ENCODE assay signal across 1 cellular context in genomic region chr2:215833531-215834162, GRCh38.
TF ChIP-seq lines count a peak whose summit lies in the region.

No MANE protein-coding gene starts in this region.

TF ChIP-seq in HepG2, 621 proteins besides CTCF, POLR2A, EP300 and RAD21 (continued from another document and continues in another):
- TF ChIP-seq, protein P1, sequence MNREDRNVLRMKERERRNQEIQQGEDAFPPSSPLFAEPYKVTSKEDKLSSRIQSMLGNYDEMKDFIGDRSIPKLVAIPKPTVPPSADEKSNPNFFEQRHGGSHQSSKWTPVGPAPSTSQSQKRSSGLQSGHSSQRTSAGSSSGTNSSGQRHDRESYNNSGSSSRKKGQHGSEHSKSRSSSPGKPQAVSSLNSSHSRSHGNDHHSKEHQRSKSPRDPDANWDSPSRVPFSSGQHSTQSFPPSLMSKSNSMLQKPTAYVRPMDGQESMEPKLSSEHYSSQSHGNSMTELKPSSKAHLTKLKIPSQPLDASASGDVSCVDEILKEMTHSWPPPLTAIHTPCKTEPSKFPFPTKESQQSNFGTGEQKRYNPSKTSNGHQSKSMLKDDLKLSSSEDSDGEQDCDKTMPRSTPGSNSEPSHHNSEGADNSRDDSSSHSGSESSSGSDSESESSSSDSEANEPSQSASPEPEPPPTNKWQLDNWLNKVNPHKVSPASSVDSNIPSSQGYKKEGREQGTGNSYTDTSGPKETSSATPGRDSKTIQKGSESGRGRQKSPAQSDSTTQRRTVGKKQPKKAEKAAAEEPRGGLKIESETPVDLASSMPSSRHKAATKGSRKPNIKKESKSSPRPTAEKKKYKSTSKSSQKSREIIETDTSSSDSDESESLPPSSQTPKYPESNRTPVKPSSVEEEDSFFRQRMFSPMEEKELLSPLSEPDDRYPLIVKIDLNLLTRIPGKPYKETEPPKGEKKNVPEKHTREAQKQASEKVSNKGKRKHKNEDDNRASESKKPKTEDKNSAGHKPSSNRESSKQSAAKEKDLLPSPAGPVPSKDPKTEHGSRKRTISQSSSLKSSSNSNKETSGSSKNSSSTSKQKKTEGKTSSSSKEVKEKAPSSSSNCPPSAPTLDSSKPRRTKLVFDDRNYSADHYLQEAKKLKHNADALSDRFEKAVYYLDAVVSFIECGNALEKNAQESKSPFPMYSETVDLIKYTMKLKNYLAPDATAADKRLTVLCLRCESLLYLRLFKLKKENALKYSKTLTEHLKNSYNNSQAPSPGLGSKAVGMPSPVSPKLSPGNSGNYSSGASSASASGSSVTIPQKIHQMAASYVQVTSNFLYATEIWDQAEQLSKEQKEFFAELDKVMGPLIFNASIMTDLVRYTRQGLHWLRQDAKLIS (CRISPR knock-in tag; IDR thresholded peaks at IDR 0.05) = peak; percentile 70; the same call in 1 of the 2 replicates
- TF ChIP-seq ZNF441 (CRISPR knock-in tag; IDR thresholded peaks at IDR 0.05; ENCODE audit: borderline replicate concordance) (no peak; the same call in 1 of the 2 replicates), MZF1 (CRISPR knock-in tag; IDR thresholded peaks at IDR 0.05; ENCODE audit: borderline replicate concordance) (no peak), NONO (IDR thresholded peaks at IDR 0.05) (no peak), NONO (CRISPR knock-in tag; conservative IDR thresholded peaks at IDR 0.05) (peak; percentile 67; the same call in 1 of the 2 replicates), MEIS1 (CRISPR knock-in tag; IDR thresholded peaks at IDR 0.05; ENCODE audit: borderline replicate concordance) (0 out of 2 replicates have a peak, but pooled peaks have one; percentile 50), ZNF12 (CRISPR knock-in tag; IDR thresholded peaks at IDR 0.05) (no peak), SALL1 (CRISPR knock-in tag; IDR thresholded peaks at IDR 0.05) (peak; percentile 93; the same call in 1 of the 2 replicates), PCBP2 (optimal IDR thresholded peaks at IDR 0.05; ENCODE audit: low read depth, low read length, poor library complexity, severe bottlenecking) (no peak), MLLT10 (CRISPR knock-in tag; IDR thresholded peaks at IDR 0.05) (no peak), ZNF775 (CRISPR knock-in tag; IDR thresholded peaks at IDR 0.05; ENCODE audit: borderline replicate concordance) (no peak), RBFOX2 (IDR thresholded peaks at IDR 0.05; ENCODE audit: low read depth, low read length) (peak; percentile 65), ZNF558 (CRISPR knock-in tag; IDR thresholded peaks at IDR 0.05; ENCODE audit: borderline replicate concordance) (no peak), TAF1 (CRISPR knock-in tag; IDR thresholded peaks at IDR 0.05) (no peak; the same call in 1 of the 2 replicates), ESRRA (CRISPR knock-in tag; IDR thresholded peaks at IDR 0.05; ENCODE audit: low read depth) (0 out of 2 replicates have a peak, but pooled peaks have one; percentile 29), ISL2 (CRISPR knock-in tag; IDR thresholded peaks at IDR 0.05) (peak; percentile 97), EEA1 (CRISPR knock-in tag; IDR thresholded peaks at IDR 0.05; ENCODE audit: borderline replicate concordance) (no peak), XRCC5 (optimal IDR thresholded peaks at IDR 0.05; ENCODE audit: low read length) (no peak), SOX6 (IDR thresholded peaks at IDR 0.05) (no peak), SOX6 (CRISPR knock-in tag; IDR thresholded peaks at IDR 0.05) (peak; percentile 99), KAT8 (CRISPR knock-in tag; IDR thresholded peaks at IDR 0.05) (peak; percentile 88), RCOR2 (CRISPR knock-in tag; IDR thresholded peaks at IDR 0.05) (peak; percentile 95), YEATS2 (CRISPR knock-in tag; IDR thresholded peaks at IDR 0.05; ENCODE audit: borderline replicate concordance) (peak; percentile 74; the same call in 1 of the 2 replicates), ETV5 (CRISPR knock-in tag; IDR thresholded peaks at IDR 0.05; ENCODE audit: borderline replicate concordance) (peak; percentile 86; the same call in 1 of the 2 replicates), ZNF777 (CRISPR knock-in tag; IDR thresholded peaks at IDR 0.05) (no peak), ZNF138 (CRISPR knock-in tag; IDR thresholded peaks at IDR 0.05; ENCODE audit: low read depth) (no peak), POLR2G (IDR thresholded peaks at IDR 0.05; ENCODE audit: low read depth, low read length) (peak; percentile 69), ZNF850 (CRISPR knock-in tag; conservative IDR thresholded peaks at IDR 0.05) (no peak), NBN (conservative IDR thresholded peaks at IDR 0.05) (no peak), ZNF264 (CRISPR knock-in tag; IDR thresholded peaks at IDR 0.05) (peak; percentile 60; the same call in 1 of the 2 replicates), ZFYVE20 (CRISPR knock-in tag; IDR thresholded peaks at IDR 0.05; ENCODE audit: borderline replicate concordance, low read depth) (no peak), ZMYM4 (CRISPR knock-in tag; IDR thresholded peaks at IDR 0.05) (peak; percentile 93), MED8 (CRISPR knock-in tag; IDR thresholded peaks at IDR 0.05; ENCODE audit: insufficient replicate concordance) (peak; percentile 91), EZH2 (conservative IDR thresholded peaks at IDR 0.05; ENCODE audit: low read depth, low read length) (no peak), CREB1 (IDR thresholded peaks at IDR 0.05) (peak; percentile 47), CREB1 (CRISPR knock-in tag; IDR thresholded peaks at IDR 0.05) (peak; percentile 78), NFKBIZ (CRISPR knock-in tag; IDR thresholded peaks at IDR 0.05) (peak; percentile 86; the same call in 1 of the 2 replicates), REPIN1 (CRISPR knock-in tag; IDR thresholded peaks at IDR 0.05; ENCODE audit: borderline replicate concordance, low read depth) (peak; percentile 70; the same call in 1 of the 2 replicates), HIVEP1 (CRISPR knock-in tag; IDR thresholded peaks at IDR 0.05) (no peak), ZNF572 (CRISPR knock-in tag; IDR thresholded peaks at IDR 0.05) (no peak), GATAD2A (CRISPR knock-in tag; IDR thresholded peaks at IDR 0.05) (peak; percentile 99), DR1 (CRISPR knock-in tag; IDR thresholded peaks at IDR 0.05) (no peak), ZNF256 (CRISPR knock-in tag; conservative IDR thresholded peaks at IDR 0.05) (no peak), ZFP41 (CRISPR knock-in tag; IDR thresholded peaks at IDR 0.05; ENCODE audit: borderline replicate concordance) (no peak), AGO1 (IDR thresholded peaks at IDR 0.05; ENCODE audit: low read depth, low read length, poor library complexity, severe bottlenecking) (no peak), AHR (CRISPR knock-in tag; IDR thresholded peaks at IDR 0.05) (no peak; the same call in 1 of the 2 replicates), NR2F2 (IDR thresholded peaks at IDR 0.05; ENCODE audit: borderline replicate concordance, low read depth) (peak; percentile 89; the same call in 1 of the 2 replicates), ZNF772 (CRISPR knock-in tag; IDR thresholded peaks at IDR 0.05) (peak; percentile 87; the same call in 1 of the 2 replicates), ZNF800 (CRISPR knock-in tag; IDR thresholded peaks at IDR 0.05) (peak; percentile 81), ZBTB8A (CRISPR knock-in tag; IDR thresholded peaks at IDR 0.05; ENCODE audit: borderline replicate concordance, low read depth) (no peak), BCL6 (CRISPR knock-in tag; IDR thresholded peaks at IDR 0.05) (peak; percentile 92), HMGXB4 (CRISPR knock-in tag; IDR thresholded peaks at IDR 0.05; ENCODE audit: borderline replicate concordance in 1 of 2, low read depth in 1 of 2) (peak in 1 of 2 experiments; percentile 81; a peak in 1 of 4 replicates), ZBTB1 (CRISPR knock-in tag; IDR thresholded peaks at IDR 0.05; ENCODE audit: borderline replicate concordance) (no peak), SOX5 (CRISPR knock-in tag; IDR thresholded peaks at IDR 0.05; ENCODE audit: borderline replicate concordance) (peak; percentile 99), MXI1 (IDR thresholded peaks at IDR 0.05; ENCODE audit: borderline replicate concordance, low read depth, low read length) (no peak)
- TF ChIP-seq, protein P2, sequence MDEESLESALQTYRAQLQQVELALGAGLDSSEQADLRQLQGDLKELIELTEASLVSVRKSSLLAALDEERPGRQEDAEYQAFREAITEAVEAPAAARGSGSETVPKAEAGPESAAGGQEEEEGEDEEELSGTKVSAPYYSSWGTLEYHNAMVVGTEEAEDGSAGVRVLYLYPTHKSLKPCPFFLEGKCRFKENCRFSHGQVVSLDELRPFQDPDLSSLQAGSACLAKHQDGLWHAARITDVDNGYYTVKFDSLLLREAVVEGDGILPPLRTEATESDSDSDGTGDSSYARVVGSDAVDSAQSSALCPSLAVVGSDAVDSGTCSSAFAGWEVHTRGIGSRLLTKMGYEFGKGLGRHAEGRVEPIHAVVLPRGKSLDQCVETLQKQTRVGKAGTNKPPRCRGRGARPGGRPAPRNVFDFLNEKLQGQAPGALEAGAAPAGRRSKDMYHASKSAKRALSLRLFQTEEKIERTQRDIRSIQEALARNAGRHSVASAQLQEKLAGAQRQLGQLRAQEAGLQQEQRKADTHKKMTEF (CRISPR knock-in tag; IDR thresholded peaks at IDR 0.05) = peak; percentile 97
- TF ChIP-seq, protein P3, sequence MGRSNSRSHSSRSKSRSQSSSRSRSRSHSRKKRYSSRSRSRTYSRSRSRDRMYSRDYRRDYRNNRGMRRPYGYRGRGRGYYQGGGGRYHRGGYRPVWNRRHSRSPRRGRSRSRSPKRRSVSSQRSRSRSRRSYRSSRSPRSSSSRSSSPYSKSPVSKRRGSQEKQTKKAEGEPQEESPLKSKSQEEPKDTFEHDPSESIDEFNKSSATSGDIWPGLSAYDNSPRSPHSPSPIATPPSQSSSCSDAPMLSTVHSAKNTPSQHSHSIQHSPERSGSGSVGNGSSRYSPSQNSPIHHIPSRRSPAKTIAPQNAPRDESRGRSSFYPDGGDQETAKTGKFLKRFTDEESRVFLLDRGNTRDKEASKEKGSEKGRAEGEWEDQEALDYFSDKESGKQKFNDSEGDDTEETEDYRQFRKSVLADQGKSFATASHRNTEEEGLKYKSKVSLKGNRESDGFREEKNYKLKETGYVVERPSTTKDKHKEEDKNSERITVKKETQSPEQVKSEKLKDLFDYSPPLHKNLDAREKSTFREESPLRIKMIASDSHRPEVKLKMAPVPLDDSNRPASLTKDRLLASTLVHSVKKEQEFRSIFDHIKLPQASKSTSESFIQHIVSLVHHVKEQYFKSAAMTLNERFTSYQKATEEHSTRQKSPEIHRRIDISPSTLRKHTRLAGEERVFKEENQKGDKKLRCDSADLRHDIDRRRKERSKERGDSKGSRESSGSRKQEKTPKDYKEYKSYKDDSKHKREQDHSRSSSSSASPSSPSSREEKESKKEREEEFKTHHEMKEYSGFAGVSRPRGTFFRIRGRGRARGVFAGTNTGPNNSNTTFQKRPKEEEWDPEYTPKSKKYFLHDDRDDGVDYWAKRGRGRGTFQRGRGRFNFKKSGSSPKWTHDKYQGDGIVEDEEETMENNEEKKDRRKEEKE (IDR thresholded peaks at IDR 0.05) = no peak
- TF ChIP-seq, protein P4, sequence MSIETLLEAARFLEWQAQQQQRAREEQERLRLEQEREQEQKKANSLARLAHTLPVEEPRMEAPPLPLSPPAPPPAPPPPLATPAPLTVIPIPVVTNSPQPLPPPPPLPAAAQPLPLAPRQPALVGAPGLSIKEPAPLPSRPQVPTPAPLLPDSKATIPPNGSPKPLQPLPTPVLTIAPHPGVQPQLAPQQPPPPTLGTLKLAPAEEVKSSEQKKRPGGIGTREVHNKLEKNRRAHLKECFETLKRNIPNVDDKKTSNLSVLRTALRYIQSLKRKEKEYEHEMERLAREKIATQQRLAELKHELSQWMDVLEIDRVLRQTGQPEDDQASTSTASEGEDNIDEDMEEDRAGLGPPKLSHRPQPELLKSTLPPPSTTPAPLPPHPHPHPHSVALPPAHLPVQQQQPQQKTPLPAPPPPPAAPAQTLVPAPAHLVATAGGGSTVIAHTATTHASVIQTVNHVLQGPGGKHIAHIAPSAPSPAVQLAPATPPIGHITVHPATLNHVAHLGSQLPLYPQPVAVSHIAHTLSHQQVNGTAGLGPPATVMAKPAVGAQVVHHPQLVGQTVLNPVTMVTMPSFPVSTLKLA (IDR thresholded peaks at IDR 0.05) = no peak
